31 cellular contexts compared by ENCODE assay signal in genomic region chrX:71586929-71587328, GRCh38. TPM values are rescaled to one million over a fixed set of nuclear protein-coding genes. Genes with fewer than 3 reads are reported as not detected.
A peak's percentile ranks its signal among the peaks of the same experiment; 100 is the strongest.
DNase-seq lines count a peak whose midpoint lies in the region; ATAC-seq and TF ChIP-seq lines count a peak whose summit lies in the region.
"Had no signal": no experiment of that assay in that cellular context is flagged by ENCODE, and none has a peak within 500 bp of the region (broad histone marks: within the 10 kb centered on the region; RNA-seq: fewer than 3 reads in every experiment).

No MANE protein-coding gene starts in this region.

- H3K4me3 Mint-ChIP-seq in activated T-cell treated with anti-CD3 and anti-CD28 coated beads, Interleukin-2, amount 50 U/mL, for 24 hours = no peak overlapping the region
- H3K4me3 Mint-ChIP-seq in CD8-positive, alpha-beta T cell = no peak overlapping the region
- H3K4me3 Mint-ChIP-seq in activated T-helper 1 cell treated with anti-CD3 and anti-CD28 coated beads, Interleukin-12 subunit alpha, Interleukin-12 subunit beta, Interleukin-2, Interleukin-4 antibody, amounts not matched to agents 30 ng/mL and 10 ng/mL and 1 ng/mL, durations not matched to agents 14 hours and 24 hours and 36 hours = no peak overlapping the region
- no peak overlapping the region for H3K4me3 Mint-ChIP-seq in naive thymus-derived CD8-positive, alpha-beta T cell
- H3K4me3 Mint-ChIP-seq: GM23338, HFFc6 had no signal

- CTCF ChIA-PET in CD8-positive, alpha-beta T cell (lab: Charles Lee) = interaction anchor here (1.2 kb wide), 1 partner anchor 13 kb away, joined by 3 read pairs; no protein-coding TSS in a partner anchor

- H3K27me3 ChIP-seq in CD8-positive, alpha-beta T cell (ENCODE audit: insufficient read depth, low read length) = no peaks in the 10 kb centered on the region
- H3K27me3 ChIP-seq: heart left ventricle, neutrophil, upper lobe of left lung had no signal

- H3K4me3 ChIP-seq in CD8-positive, alpha-beta T cell (ENCODE audit: low read depth, low read length) = no peak overlapping the region
- H3K4me3 ChIP-seq: coronary artery, GM23338, heart left ventricle, prostate gland, upper lobe of left lung had no signal

- intact Hi-C loops in CD8-positive, alpha-beta T cell (cut with DNase I, micrococcal nuclease) = no loop called here
- intact Hi-C loops in activated T-helper 1 cell treated with anti-CD3 and anti-CD28 coated beads, Interleukin-12 subunit alpha, Interleukin-12 subunit beta, Interleukin-2, Interleukin-4 antibody, amounts not matched to agents 30 ng/mL and 10 ng/mL and 1 ng/mL, durations not matched to agents 14 hours and 24 hours and 36 hours (cut with micrococcal nuclease) = no loop called here

- ATAC-seq in CD8-positive, alpha-beta T cell = no peak
- ATAC-seq in naive thymus-derived CD8-positive, alpha-beta T cell = no peak
- no peak for ATAC-seq in HG02798 (IDR thresholded peaks at IDR 0.05; ENCODE audit: poor library complexity, unreplicated experiment)
- ATAC-seq: GM23338, PC-3 had no signal

- no peaks in the 10 kb centered on the region for H3K4me1 ChIP-seq in CD8-positive, alpha-beta T cell (ENCODE audit: insufficient read depth, low read length)
- H3K4me1 ChIP-seq: heart left ventricle, prostate gland, upper lobe of left lung had no signal

- no peak for DNase-seq in activated T-cell treated with anti-CD3 and anti-CD28 coated beads, Interleukin-2, amount 50 U/mL, for 24 hours
- DNase-seq in activated T-cell treated with anti-CD3 and anti-CD28 coated beads, Interleukin-2, amount 50 U/mL, for 48 hours = no peak
- no peak for DNase-seq in CD8-positive, alpha-beta T cell
- DNase-seq in activated T-helper 1 cell treated with anti-CD3 and anti-CD28 coated beads, Interleukin-12 subunit alpha, Interleukin-12 subunit beta, Interleukin-2, Interleukin-4 antibody, amounts not matched to agents 30 ng/mL and 10 ng/mL and 1 ng/mL, durations not matched to agents 14 hours and 24 hours and 36 hours (ENCODE audit: low spot score) = no peak
- DNase-seq in naive thymus-derived CD8-positive, alpha-beta T cell = no peak
- DNase-seq in NCI-H146 (lab: John Stamatoyannopoulos, UW) = no peak
- no peak for DNase-seq in activated CD8-positive, alpha-beta memory T cell treated with anti-CD3 and anti-CD28 coated beads for 24 hours
- DNase-seq: activated CD4-positive, alpha-beta T cell treated with anti-CD3 and anti-CD28 coated beads, Interleukin-2, amount 50 U/mL, for 48 hours; activated CD4-positive, CD25-positive, alpha-beta regulatory T cell; effector memory CD4-positive, alpha-beta T cell; erythroblast; heart left ventricle; HFFc6; IMR-90; mesendoderm; NCI-H1092; NCI-H187 treated with DMSO at 0.1 percent for 48 hours; NCI-H524 treated with DMSO at 0.1 percent for 48 hours; NK-92 treated with Interleukin-12 subunit alpha and Interleukin-12 subunit beta, amount 100 ng/mL, for 24 hours; PC-3; SHP77; upper lobe of left lung had no signal

- no peaks in the 10 kb centered on the region for H3K36me3 ChIP-seq in CD8-positive, alpha-beta T cell (ENCODE audit: insufficient read depth, low read length)
- H3K36me3 ChIP-seq: neutrophil, prostate gland, upper lobe of left lung had no signal

- no peaks in the 10 kb centered on the region for H3K9me3 Mint-ChIP-seq in activated T-cell treated with anti-CD3 and anti-CD28 coated beads, Interleukin-2, amount 50 U/mL, for 24 hours
- H3K9me3 Mint-ChIP-seq in CD8-positive, alpha-beta T cell = no peaks in the 10 kb centered on the region
- H3K9me3 Mint-ChIP-seq in activated T-helper 1 cell treated with anti-CD3 and anti-CD28 coated beads, Interleukin-12 subunit alpha, Interleukin-12 subunit beta, Interleukin-2, Interleukin-4 antibody, amounts not matched to agents 30 ng/mL and 10 ng/mL and 1 ng/mL, durations not matched to agents 14 hours and 24 hours and 36 hours = no peaks in the 10 kb centered on the region
- no peaks in the 10 kb centered on the region for H3K9me3 Mint-ChIP-seq in naive thymus-derived CD8-positive, alpha-beta T cell
- H3K9me3 Mint-ChIP-seq: GM23338, HFFc6 had no signal

- peaks cover 11% of the 10 kb centered on the region for H3K27me3 Mint-ChIP-seq in activated T-cell treated with anti-CD3 and anti-CD28 coated beads, Interleukin-2, amount 50 U/mL, for 24 hours
- H3K27me3 Mint-ChIP-seq in CD8-positive, alpha-beta T cell (ENCODE audit: low read depth) = no peaks in the 10 kb centered on the region
- H3K27me3 Mint-ChIP-seq in activated T-helper 1 cell treated with anti-CD3 and anti-CD28 coated beads, Interleukin-12 subunit alpha, Interleukin-12 subunit beta, Interleukin-2, Interleukin-4 antibody, amounts not matched to agents 30 ng/mL and 10 ng/mL and 1 ng/mL, durations not matched to agents 14 hours and 24 hours and 36 hours (ENCODE audit: insufficient read depth) = no peaks in the 10 kb centered on the region
- H3K27me3 Mint-ChIP-seq in naive thymus-derived CD8-positive, alpha-beta T cell = no peaks in the 10 kb centered on the region

- peaks cover 2% of the 10 kb centered on the region for H3K4me1 Mint-ChIP-seq in activated T-cell treated with anti-CD3 and anti-CD28 coated beads, Interleukin-2, amount 50 U/mL, for 24 hours (ENCODE audit: low read depth)
- peaks cover 8% of the 10 kb centered on the region for H3K4me1 Mint-ChIP-seq in CD8-positive, alpha-beta T cell (ENCODE audit: low read depth)
- H3K4me1 Mint-ChIP-seq in activated T-helper 1 cell treated with anti-CD3 and anti-CD28 coated beads, Interleukin-12 subunit alpha, Interleukin-12 subunit beta, Interleukin-2, Interleukin-4 antibody, amounts not matched to agents 30 ng/mL and 10 ng/mL and 1 ng/mL, durations not matched to agents 14 hours and 24 hours and 36 hours (ENCODE audit: low read depth) = no peaks in the 10 kb centered on the region
- peaks cover 2 to 8% (median 6%) of the 10 kb centered on the region in 4 donors for H3K4me1 Mint-ChIP-seq in naive thymus-derived CD8-positive, alpha-beta T cell

- H3K27ac ChIP-seq in CD8-positive, alpha-beta T cell (ENCODE audit: low read depth, low read length) = no peak overlapping the region
- H3K27ac ChIP-seq: coronary artery, neutrophil, prostate gland, upper lobe of left lung had no signal

- POLR2A ChIA-PET in CD8-positive, alpha-beta T cell (lab: Charles Lee) = interaction anchor here (2.0 kb wide), 1 partner anchor 54 kb away, joined by 6 read pairs; the partner anchor contains the start of gene OGT
- POLR2A ChIA-PET in naive thymus-derived CD8-positive, alpha-beta T cell (lab: Charles Lee) = no interaction called here

- H3K36me3 Mint-ChIP-seq in activated T-cell treated with anti-CD3 and anti-CD28 coated beads, Interleukin-2, amount 50 U/mL, for 24 hours (ENCODE audit: low read depth) = peaks cover 11% of the 10 kb centered on the region
- H3K36me3 Mint-ChIP-seq in CD8-positive, alpha-beta T cell = peaks cover 5% of the 10 kb centered on the region
- H3K36me3 Mint-ChIP-seq in activated T-helper 1 cell treated with anti-CD3 and anti-CD28 coated beads, Interleukin-12 subunit alpha, Interleukin-12 subunit beta, Interleukin-2, Interleukin-4 antibody, amounts not matched to agents 30 ng/mL and 10 ng/mL and 1 ng/mL, durations not matched to agents 14 hours and 24 hours and 36 hours (ENCODE audit: low read depth) = peaks cover 13% of the 10 kb centered on the region
- H3K36me3 Mint-ChIP-seq in naive thymus-derived CD8-positive, alpha-beta T cell = peaks cover 0 to 12% (median 0%) of the 10 kb centered on the region in 3 donors

- peak overlapping the region; percentile 5 for H3K27ac Mint-ChIP-seq in activated T-cell treated with anti-CD3 and anti-CD28 coated beads, Interleukin-2, amount 50 U/mL, for 24 hours
- peak overlapping the region; percentile 66 for H3K27ac Mint-ChIP-seq in CD8-positive, alpha-beta T cell
- peak overlapping the region; percentile 80 for H3K27ac Mint-ChIP-seq in activated T-helper 1 cell treated with anti-CD3 and anti-CD28 coated beads, Interleukin-12 subunit alpha, Interleukin-12 subunit beta, Interleukin-2, Interleukin-4 antibody, amounts not matched to agents 30 ng/mL and 10 ng/mL and 1 ng/mL, durations not matched to agents 14 hours and 24 hours and 36 hours
- H3K27ac Mint-ChIP-seq in naive thymus-derived CD8-positive, alpha-beta T cell = peak overlapping the region in 9 of 10 donors; percentile 16 to 84 (median 44)
- H3K27ac Mint-ChIP-seq: GM23338, HFFc6 had no signal

- no peak for TF ChIP-seq CTCF in CD8-positive, alpha-beta T cell (IDR thresholded peaks at IDR 0.05)

- no peaks in the 10 kb centered on the region for H3K9me3 ChIP-seq in CD8-positive, alpha-beta T cell (ENCODE audit: low read length)
- H3K9me3 ChIP-seq: heart left ventricle, neutrophil, prostate gland, upper lobe of left lung had no signal

RNA-seq across cellular contexts. Expression of gene GCNA, which starts 8.7 kb away (rescaled TPM):
- total RNA-seq in CD8-positive, alpha-beta T cell = 1 to 10 TPM; 2.5 to 3.9 TPM
- total RNA-seq in activated T-helper 1 cell treated with anti-CD3 and anti-CD28 coated beads, Interleukin-12 subunit alpha, Interleukin-12 subunit beta, Interleukin-2, Interleukin-4 antibody, amounts not matched to agents 30 ng/mL and 10 ng/mL and 1 ng/mL, durations not matched to agents 14 hours and 24 hours and 36 hours = 4.3 and 4.8 TPM in 2 replicates
- total RNA-seq in naive thymus-derived CD8-positive, alpha-beta T cell = 10 to 100 TPM; 11.6 to 12.1 TPM
- polyA plus RNA-seq in naive thymus-derived CD8-positive, alpha-beta T cell = 1 to 10 TPM in 1 of 3 donors, under 1 TPM in 2; 0.34 to 1.3 (median 0.77) TPM

RNA-seq across cellular contexts. Expression of gene CXCR3, which starts 31.4 kb away (rescaled TPM):
- 10 to 100 TPM; 86.1 to 95.8 TPM for total RNA-seq in CD8-positive, alpha-beta T cell
- 53.9 and 55.4 TPM in 2 replicates for total RNA-seq in activated T-helper 1 cell treated with anti-CD3 and anti-CD28 coated beads, Interleukin-12 subunit alpha, Interleukin-12 subunit beta, Interleukin-2, Interleukin-4 antibody, amounts not matched to agents 30 ng/mL and 10 ng/mL and 1 ng/mL, durations not matched to agents 14 hours and 24 hours and 36 hours
- total RNA-seq in naive thymus-derived CD8-positive, alpha-beta T cell = 10 to 100 TPM; 10.4 to 10.5 TPM
- 10 to 100 TPM; 23.5 to 34.7 (median 33.6) TPM for polyA plus RNA-seq in naive thymus-derived CD8-positive, alpha-beta T cell
- total RNA-seq: A673, bronchial epithelial cell, fibroblast of villous mesenchyme, GM23338, HFFc6, IMR-90, myocyte, PC-3 had no signal
- polyA plus RNA-seq: GM23338, IMR-90 had no signal

RNA-seq across cellular contexts. Expression of gene OGT, which starts 54.0 kb away (rescaled TPM):
- total RNA-seq in CD8-positive, alpha-beta T cell = 100 to 1,000 TPM; 295 to 297 TPM
- total RNA-seq in activated T-helper 1 cell treated with anti-CD3 and anti-CD28 coated beads, Interleukin-12 subunit alpha, Interleukin-12 subunit beta, Interleukin-2, Interleukin-4 antibody, amounts not matched to agents 30 ng/mL and 10 ng/mL and 1 ng/mL, durations not matched to agents 14 hours and 24 hours and 36 hours = 295 and 305 TPM in 2 replicates
- total RNA-seq in naive thymus-derived CD8-positive, alpha-beta T cell = 100 to 1,000 TPM; 636 to 675 TPM
- polyA plus RNA-seq in naive thymus-derived CD8-positive, alpha-beta T cell = 10 to 100 TPM; 29.7 to 32.7 (median 31.3) TPM

Comparison
In these comparisons a context has a peak if more than half of its experiments do, and no peak if none do; other contexts are left out.
1. H3K27ac Mint-ChIP-seq: peak in every context shown above with its lines; median percentile 80 in activated T-helper 1 cell treated with anti-CD3 and anti-CD28 coated beads, Interleukin-12 subunit alpha, Interleukin-12 subunit beta, Interleukin-2, Interleukin-4 antibody, amounts not matched to agents 30 ng/mL and 10 ng/mL and 1 ng/mL, durations not matched to agents 14 hours and 24 hours and 36 hours; 66 in CD8-positive, alpha-beta T cell; 44 in naive thymus-derived CD8-positive, alpha-beta T cell; 5 in activated T-cell treated with anti-CD3 and anti-CD28 coated beads, Interleukin-2, amount 50 U/mL, for 24 hours.